8 cellular contexts compared by ENCODE assay signal in genomic region chr4:88697588-88698329, GRCh38. TPM values are rescaled to one million over a fixed set of nuclear protein-coding genes. Genes with fewer than 3 reads are reported as not detected.
DNase-seq lines count a peak whose midpoint lies in the region; ATAC-seq, FAIRE-seq and TF ChIP-seq lines count a peak whose summit lies in the region.

NAP1L5 (minus strand) TSS chr4:88697829; CDS start chr4:88697754, 75 bp downstream.

- CTCF ChIA-PET in WTC11 (lab: Charles Lee), result interaction anchor here (0.7 to 1.2 kb wide), 2 partner anchors 25 to 58 kb away, joined by 3 to 5 read pairs; no protein-coding TSS in a partner anchor

- H3K27ac Mint-ChIP-seq in WTC11, result no peak within 1 kb of the TSS

- no peak for FAIRE-seq in bronchial epithelial cell (lab: Jason Lieb, UNC)

- DNase-seq in EH (ENCODE audit: low read depth) (peak; percentile 74), LNCaP clone FGC (ENCODE audit: low read depth) (no peak), WTC11 (ENCODE audit: low spot score) (peak; percentile 54), bronchial epithelial cell (ENCODE audit: low read depth) (peak; percentile 29), islet precursor cell (peak; percentile 66), D341Med (ENCODE audit: low spot score) (no peak)
- peak; percentile 55 for DNase-seq in stimulated activated CD4-positive, alpha-beta T cell treated with anti-CD3 and anti-CD28 coated beads, Interleukin-12 subunit alpha, Interleukin-12 subunit beta, amount 100 ng/mL, for 4 hours

- POLR2A ChIA-PET in WTC11 (lab: Charles Lee), result no interaction called here

- ATAC-seq in GM21786 (IDR thresholded peaks at IDR 0.05; ENCODE audit: unreplicated experiment) (peak; percentile 92), WTC11 (peak; percentile 85)

- H3K4me3 ChIP-seq in LNCaP clone FGC (ENCODE audit: low read depth, low read length) (peak within 1 kb of the TSS; percentile 49), bronchial epithelial cell (ENCODE audit: low read depth, low read length) (peak within 1 kb of the TSS; percentile 60)

- H3K27me3 Mint-ChIP-seq in WTC11 (ENCODE audit: low read depth), result peaks cover 30% of the 10 kb centered on the region

- H3K4me3 Mint-ChIP-seq in WTC11, result peak within 1 kb of the TSS; percentile 75

- H3K27me3 ChIP-seq in bronchial epithelial cell (ENCODE audit: control insufficient read depth, insufficient read depth, low read length), result no peaks in the 10 kb centered on the region

- no peaks in the 10 kb centered on the region for H3K4me1 Mint-ChIP-seq in WTC11

- no peak for TF ChIP-seq CTCF in LNCaP clone FGC (IDR thresholded peaks at IDR 0.05; ENCODE audit: control insufficient read depth, extremely low read depth, insufficient read depth)
- no peak for TF ChIP-seq CTCF in WTC11 (IDR thresholded peaks at IDR 0.05)
- no peak for TF ChIP-seq CTCF in bronchial epithelial cell (IDR thresholded peaks at IDR 0.05; ENCODE audit: insufficient read depth, low read length, severe bottlenecking)

- peaks cover 1% of the 10 kb centered on the region for H3K36me3 ChIP-seq in bronchial epithelial cell (ENCODE audit: control insufficient read depth, insufficient read depth, low read length)

- H3K36me3 Mint-ChIP-seq in WTC11, result no peaks in the 10 kb centered on the region

- no peaks in the 10 kb centered on the region for H3K9me3 Mint-ChIP-seq in WTC11

TF ChIP-seq in WTC11, 78 proteins besides CTCF, POLR2A, EP300 and RAD21 (continues in another document):
- no peak for TF ChIP-seq KAT7 (CRISPR knock-in tag; IDR thresholded peaks at IDR 0.05; ENCODE audit: borderline replicate concordance)
- no peak for TF ChIP-seq ZNF281 (CRISPR knock-in tag; IDR thresholded peaks at IDR 0.05)
- TF ChIP-seq MLX (CRISPR knock-in tag; IDR thresholded peaks at IDR 0.05), result no peak
- no peak for TF ChIP-seq E2F4 (CRISPR knock-in tag; IDR thresholded peaks at IDR 0.05; ENCODE audit: borderline replicate concordance, low read depth)
- TF ChIP-seq NFYB (CRISPR knock-in tag; conservative IDR thresholded peaks at IDR 0.05; ENCODE audit: low read depth), result no peak
- TF ChIP-seq NR1H2 (CRISPR knock-in tag; IDR thresholded peaks at IDR 0.05), result no peak
- no peak for TF ChIP-seq TCF7 (CRISPR knock-in tag; IDR thresholded peaks at IDR 0.05; ENCODE audit: low read depth)
- TF ChIP-seq TEAD1 (CRISPR knock-in tag; IDR thresholded peaks at IDR 0.05), result no peak
- no peak for TF ChIP-seq STAT6 (CRISPR knock-in tag; conservative IDR thresholded peaks at IDR 0.05; ENCODE audit: low read depth)
- TF ChIP-seq ZNF317 (CRISPR knock-in tag; IDR thresholded peaks at IDR 0.05; ENCODE audit: borderline replicate concordance, low read depth), result no peak
- peak; percentile 96 for TF ChIP-seq USF2 (CRISPR knock-in tag; IDR thresholded peaks at IDR 0.05)
- TF ChIP-seq ZMAT4 (CRISPR knock-in tag; IDR thresholded peaks at IDR 0.05), result no peak
- TF ChIP-seq RELA (CRISPR knock-in tag; IDR thresholded peaks at IDR 0.05; ENCODE audit: borderline replicate concordance), result no peak
- TF ChIP-seq ERG (CRISPR knock-in tag; IDR thresholded peaks at IDR 0.05), result no peak

RNA-seq across cellular contexts. Expression of gene NAP1L5, which starts in this region (rescaled TPM):
- 3.1 to 3.4 TPM (median 3.3 TPM) in 3 replicates for total RNA-seq in WTC11 (2021)
- 0.26 and 0.77 TPM in 2 replicates for total RNA-seq in bronchial epithelial cell

Comparison
In these comparisons a context has a peak if more than half of its experiments do, and no peak if none do; other contexts are left out.
1. Peak in DNase-seq and H3K4me3 ChIP-seq in bronchial epithelial cell; RNA of the gene not detected or under 1 TPM.
2. DNase-seq: peak in EH (single experiment), WTC11 (single experiment), islet precursor cell (single experiment) and stimulated activated CD4-positive, alpha-beta T cell treated with anti-CD3 and anti-CD28 coated beads, Interleukin-12 subunit alpha, Interleukin-12 subunit beta, amount 100 ng/mL, for 4 hours (single experiment); none in LNCaP clone FGC (single experiment) and D341Med (single experiment).